Comparison of ENCODE assay signal across 22 cellular contexts in genomic region chr6:17650910-17651309, GRCh38. TPM values are rescaled to one million over a fixed set of nuclear protein-coding genes. Genes with fewer than 3 reads are reported as not detected.
A peak's percentile ranks its signal among the peaks of the same experiment; 100 is the strongest.
DNase-seq lines count a peak whose midpoint lies in the region; ATAC-seq and TF ChIP-seq lines count a peak whose summit lies in the region.
"Had no signal": no experiment of that assay in that cellular context is flagged by ENCODE, and none has a peak within 500 bp of the region (broad histone marks: within the 10 kb centered on the region; RNA-seq: fewer than 3 reads in every experiment).

No MANE protein-coding gene starts in this region.

- H3K4me1 Mint-ChIP-seq in activated naive CD4-positive, alpha-beta T cell treated with anti-CD3 and anti-CD28 coated beads, Interleukin-2, amount 10 ng/mL, durations not matched to agents 7 days and 5 days: peaks cover 7% of the 10 kb centered on the region
- peaks cover 6% of the 10 kb centered on the region for H3K4me1 Mint-ChIP-seq in Caco-2 (ENCODE audit: low read depth, unreplicated experiment)
- no peaks in the 10 kb centered on the region for H3K4me1 Mint-ChIP-seq in WTC11
- H3K4me1 Mint-ChIP-seq in nephron: peaks cover 5% of the 10 kb centered on the region

- CTCF ChIA-PET in activated naive CD4-positive, alpha-beta T cell treated with anti-CD3 and anti-CD28 coated beads, Interleukin-2, amount 10 ng/mL, durations not matched to agents 7 days and 5 days (lab: Charles Lee): no interaction called here
- CTCF ChIA-PET in Caco-2 (lab: Charles Lee) (no interaction called here), WTC11 (lab: Charles Lee) (no interaction called here)

- DNase-seq in activated naive CD4-positive, alpha-beta T cell treated with anti-CD3 and anti-CD28 coated beads, Interleukin-2, amount 10 ng/mL, durations not matched to agents 7 days and 5 days: no peak
- no peak for DNase-seq in activated naive CD4-positive, alpha-beta T cell treated with anti-CD3 and anti-CD28 coated beads, Interleukin-2, amount 50 U/mL, for 72 hours (ENCODE audit: low spot score in 2 of 2)
- DNase-seq in Caco-2: no peak
- DNase-seq in WTC11 (ENCODE audit: low spot score): no peak
- no peak for DNase-seq in stomach
- no peak for DNase-seq in mucosa of descending colon
- DNase-seq: BE2C; CD4-positive, CD25-positive, alpha-beta regulatory T cell; DND-41; H7; IMR-90; NCI-H1105 treated with DMSO at 0.1 percent for 48 hours; NCI-H2081; NCI-H2171; NCI-H345; NCI-H524; NCI-H774; NK-92 treated with Interleukin-12 subunit alpha and Interleukin-12 subunit beta, amount 100 ng/mL, for 24 hours had no signal

- TF ChIP-seq CTCF in Caco-2 (IDR thresholded peaks at IDR 0.05; ENCODE audit: insufficient read depth in 1 of 2, low read depth in 1 of 2, low read length in 1 of 2, severe bottlenecking in 1 of 2, unreplicated experiment in 1 of 2) (no peak), WTC11 (IDR thresholded peaks at IDR 0.05) (no peak), nephron (IDR thresholded peaks at IDR 0.05; ENCODE audit: unreplicated experiment in 3 of 3) (no peak), stomach (IDR thresholded peaks at IDR 0.05) (no peak), mucosa of descending colon (IDR thresholded peaks at IDR 0.05) (no peak)

- intact Hi-C loops in Caco-2 (cut with micrococcal nuclease; ENCODE audit: unreplicated experiment): no loop called here
- intact Hi-C loops in stomach (cut with DNase I; ENCODE audit: low total_unique reads): no loop called here
- intact Hi-C loops in mucosa of descending colon (cut with DNase I, micrococcal nuclease): no loop called here

- WGBS in stomach, 5 donors: 92 to 94% (median 93%) methylated on average over 3 of the region's 3 CpGs

- H3K36me3 Mint-ChIP-seq in activated naive CD4-positive, alpha-beta T cell treated with anti-CD3 and anti-CD28 coated beads, Interleukin-2, amount 10 ng/mL, durations not matched to agents 7 days and 5 days: peaks cover 46% of the 10 kb centered on the region
- H3K36me3 Mint-ChIP-seq in activated naive CD4-positive, alpha-beta T cell treated with anti-CD3 and anti-CD28 coated beads, Interleukin-2, amount 50 U/mL, for 72 hours: peaks cover 6 to 42% of the 10 kb centered on the region in 2 donors
- peaks cover 86% of the 10 kb centered on the region for H3K36me3 Mint-ChIP-seq in Caco-2 (ENCODE audit: insufficient read depth, unreplicated experiment)
- H3K36me3 Mint-ChIP-seq in WTC11: peaks cover 57% of the 10 kb centered on the region
- H3K36me3 Mint-ChIP-seq in nephron (ENCODE audit: low read depth): peaks cover 76% of the 10 kb centered on the region

- H3K9me3 ChIP-seq in Caco-2 (no peaks in the 10 kb centered on the region), stomach (no peaks in the 10 kb centered on the region), mucosa of descending colon (no peaks in the 10 kb centered on the region)
- H3K9me3 ChIP-seq: BE2C had no signal

- TF ChIP-seq EP300 in stomach (IDR thresholded peaks at IDR 0.05): no peak

- peak overlapping the region; percentile 55 for H3K27ac Mint-ChIP-seq in activated naive CD4-positive, alpha-beta T cell treated with anti-CD3 and anti-CD28 coated beads, Interleukin-2, amount 10 ng/mL, durations not matched to agents 7 days and 5 days
- H3K27ac Mint-ChIP-seq in activated naive CD4-positive, alpha-beta T cell treated with anti-CD3 and anti-CD28 coated beads, Interleukin-2, amount 50 U/mL, for 72 hours: no peak overlapping the region
- H3K27ac Mint-ChIP-seq in Caco-2 (ENCODE audit: unreplicated experiment): no peak overlapping the region
- H3K27ac Mint-ChIP-seq in WTC11: no peak overlapping the region
- H3K27ac Mint-ChIP-seq in nephron: peak overlapping the region; percentile 17 to 73 (median 62)

- BruUV-seq in Caco-2 (replicated peaks; lab: Mats Ljungman, UMichigan): TSS peak; percentile 5

- no peak overlapping the region for H3K27ac ChIP-seq in stomach
- H3K27ac ChIP-seq: KMS-11 had no signal

- peaks cover 4% of the 10 kb centered on the region; the same call in 1 of the 2 replicates for H3K4me1 ChIP-seq in Caco-2
- peaks cover 0 to 18% (median 8%) of the 10 kb centered on the region in 4 donors for H3K4me1 ChIP-seq in stomach
- H3K4me1 ChIP-seq in mucosa of descending colon (ENCODE audit: low read depth): no peaks in the 10 kb centered on the region
- H3K4me1 ChIP-seq: BE2C had no signal

- POLR2A ChIA-PET in Caco-2 (lab: Charles Lee): no interaction called here
- POLR2A ChIA-PET in WTC11 (lab: Charles Lee): no interaction called here

- H3K36me3 ChIP-seq in Caco-2 (ENCODE audit: control insufficient read depth, insufficient read depth, low read length) (no peaks in the 10 kb centered on the region), stomach (peaks cover 21 to 82% (median 81%) of the 10 kb centered on the region in 4 donors), mucosa of descending colon (ENCODE audit: low read depth) (peaks cover 3% of the 10 kb centered on the region)

- H3K4me3 ChIP-seq in Caco-2 (ENCODE audit: low read depth, low read length) (no peak overlapping the region), stomach (no peak overlapping the region), mucosa of descending colon (no peak overlapping the region)
- H3K4me3 ChIP-seq: GM12878 had no signal

- no peak for ATAC-seq in activated naive CD4-positive, alpha-beta T cell treated with anti-CD3 and anti-CD28 coated beads, Interleukin-2, amount 50 U/mL, for 72 hours
- no peak for ATAC-seq in WTC11
- no peak for ATAC-seq in mucosa of descending colon
- ATAC-seq: GM12878, Panc1 had no signal

- H3K9me3 Mint-ChIP-seq in activated naive CD4-positive, alpha-beta T cell treated with anti-CD3 and anti-CD28 coated beads, Interleukin-2, amount 10 ng/mL, durations not matched to agents 7 days and 5 days: no peaks in the 10 kb centered on the region
- H3K9me3 Mint-ChIP-seq in activated naive CD4-positive, alpha-beta T cell treated with anti-CD3 and anti-CD28 coated beads, Interleukin-2, amount 50 U/mL, for 72 hours: no peaks in the 10 kb centered on the region
- H3K9me3 Mint-ChIP-seq in Caco-2 (ENCODE audit: unreplicated experiment): no peaks in the 10 kb centered on the region
- H3K9me3 Mint-ChIP-seq in WTC11: no peaks in the 10 kb centered on the region
- H3K9me3 Mint-ChIP-seq in nephron: no peaks in the 10 kb centered on the region
- H3K9me3 Mint-ChIP-seq: CD4-positive, CD25-positive, alpha-beta regulatory T cell had no signal

- H3K4me3 Mint-ChIP-seq in activated naive CD4-positive, alpha-beta T cell treated with anti-CD3 and anti-CD28 coated beads, Interleukin-2, amount 10 ng/mL, durations not matched to agents 7 days and 5 days: no peak overlapping the region
- no peak overlapping the region for H3K4me3 Mint-ChIP-seq in Caco-2 (ENCODE audit: unreplicated experiment)
- no peak overlapping the region for H3K4me3 Mint-ChIP-seq in WTC11
- no peak overlapping the region for H3K4me3 Mint-ChIP-seq in nephron

- TF ChIP-seq POLR2A in stomach (IDR thresholded peaks at IDR 0.05): no peak

- H3K27me3 ChIP-seq in Caco-2 (replicated peaks; ENCODE audit: control insufficient read depth, insufficient read depth, low read length) (no peaks in the 10 kb centered on the region), stomach (no peaks in the 10 kb centered on the region)
- H3K27me3 ChIP-seq: BE2C had no signal

- H3K27me3 Mint-ChIP-seq in activated naive CD4-positive, alpha-beta T cell treated with anti-CD3 and anti-CD28 coated beads, Interleukin-2, amount 10 ng/mL, durations not matched to agents 7 days and 5 days: no peaks in the 10 kb centered on the region
- H3K27me3 Mint-ChIP-seq in Caco-2 (ENCODE audit: insufficient read depth, unreplicated experiment): no peaks in the 10 kb centered on the region
- no peaks in the 10 kb centered on the region for H3K27me3 Mint-ChIP-seq in WTC11 (ENCODE audit: low read depth)
- H3K27me3 Mint-ChIP-seq in nephron (ENCODE audit: low read depth): no peaks in the 10 kb centered on the region
- H3K27me3 Mint-ChIP-seq: CD4-positive, CD25-positive, alpha-beta regulatory T cell had no signal

TF ChIP-seq in WTC11, 78 proteins besides CTCF, POLR2A, EP300 and RAD21:
- TF ChIP-seq FOXP1 (CRISPR knock-in tag; IDR thresholded peaks at IDR 0.05; ENCODE audit: borderline replicate concordance) (no peak), ZNF121 (CRISPR knock-in tag; IDR thresholded peaks at IDR 0.05) (peak; percentile 56; the same call in 1 of the 2 replicates)

RNA-seq across cellular contexts. Expression of gene FAM8A1, which starts 50.8 kb away (rescaled TPM):
- total RNA-seq in activated naive CD4-positive, alpha-beta T cell treated with anti-CD3 and anti-CD28 coated beads, Interleukin-2, amount 50 U/mL, for 72 hours: 1 to 10 TPM; 3.9 TPM
- total RNA-seq in Caco-2 (2022) (18.9 and 20.9 TPM in 2 replicates), WTC11 (2021) (8.5 to 10.3 TPM (median 9.4 TPM) in 3 replicates), stomach (10 to 100 TPM; 17.0 to 42.4 (median 29.2) TPM), mucosa of descending colon (10 to 100 TPM; 35.1 to 49.2 (median 44.0) TPM)
- polyA plus RNA-seq in stomach: 1 to 10 TPM; 5.2 to 7.4 (median 5.7) TPM

RNA-seq across cellular contexts. Expression of gene NUP153, which starts 55.8 kb away (rescaled TPM):
- total RNA-seq in activated naive CD4-positive, alpha-beta T cell treated with anti-CD3 and anti-CD28 coated beads, Interleukin-2, amount 50 U/mL, for 72 hours: 10 to 100 TPM; 77.3 to 84.8 TPM
- total RNA-seq in Caco-2 (2022) (53.9 and 54.4 TPM in 2 replicates), WTC11 (2021) (58.4 to 67.0 TPM (median 60.2 TPM) in 3 replicates), stomach (10 to 100 TPM in 4 of 5 donors, 1 to 10 TPM in 1; 9.6 to 50.5 (median 28.7) TPM), mucosa of descending colon (10 to 100 TPM; 29.8 to 34.0 (median 33.3) TPM)
- polyA plus RNA-seq in stomach: 1 to 10 TPM; 5.2 to 7.5 (median 5.3) TPM

Comparison
In these comparisons a context has a peak if more than half of its experiments do, and no peak if none do; other contexts are left out.
1. H3K27ac Mint-ChIP-seq: peak in activated naive CD4-positive, alpha-beta T cell treated with anti-CD3 and anti-CD28 coated beads, Interleukin-2, amount 10 ng/mL, durations not matched to agents 7 days and 5 days (single experiment) and nephron (3 of 3); none in activated naive CD4-positive, alpha-beta T cell treated with anti-CD3 and anti-CD28 coated beads, Interleukin-2, amount 50 U/mL, for 72 hours (0 of 2), Caco-2 (single experiment) and WTC11 (single experiment).